In genomic region chr19:50026550-50026906, GRCh38 we compare ENCODE assay signal across 8 cellular contexts. TPM values are rescaled to one million over a fixed set of nuclear protein-coding genes. Genes with fewer than 3 reads are reported as not detected.
DNase-seq lines count a peak whose midpoint lies in the region; ATAC-seq and TF ChIP-seq lines count a peak whose summit lies in the region.

No MANE protein-coding gene starts in this region.

- H3K36me3 ChIP-seq in CD8-positive, alpha-beta T cell (ENCODE audit: insufficient read depth, low read length): peaks cover under 1% of the 10 kb centered on the region
- H3K36me3 ChIP-seq in OCI-LY3 (replicated peaks; ENCODE audit: low read depth, low read length) (peaks cover 15% of the 10 kb centered on the region), endocrine pancreas (ENCODE audit: control insufficient read depth, insufficient read depth, low read length) (no peaks in the 10 kb centered on the region)

- H4K20me1 ChIP-seq in OCI-LY3 (ENCODE audit: insufficient read depth, low read length): peaks cover 8% of the 10 kb centered on the region; the same call in 1 of the 2 replicates

- H3K36me3 Mint-ChIP-seq in CD8-positive, alpha-beta T cell: peaks cover 41% of the 10 kb centered on the region
- H3K36me3 Mint-ChIP-seq in osteocyte (ENCODE audit: unreplicated experiment): peaks cover 4% of the 10 kb centered on the region

- H3K9me3 ChIP-seq in CD8-positive, alpha-beta T cell (ENCODE audit: low read length): no peaks in the 10 kb centered on the region
- H3K9me3 ChIP-seq in OCI-LY3 (ENCODE audit: insufficient read depth, low read length) (no peaks in the 10 kb centered on the region), endocrine pancreas (ENCODE audit: control insufficient read depth, low read length) (no peaks in the 10 kb centered on the region)

- peak overlapping the region; percentile 85 for H3K27ac Mint-ChIP-seq in CD8-positive, alpha-beta T cell
- peak overlapping the region; percentile 100 for H3K27ac Mint-ChIP-seq in osteocyte (ENCODE audit: unreplicated experiment)

- no peak for TF ChIP-seq CTCF in CD8-positive, alpha-beta T cell (IDR thresholded peaks at IDR 0.05)
- TF ChIP-seq CTCF in OCI-LY3 (IDR thresholded peaks at IDR 0.05; ENCODE audit: low read depth, low read length) (no peak), osteocyte (IDR thresholded peaks at IDR 0.05) (no peak)

- H3K79me2 ChIP-seq in OCI-LY3 (ENCODE audit: low read length): peaks cover 64% of the 10 kb centered on the region

- H3K4me1 Mint-ChIP-seq in CD8-positive, alpha-beta T cell (ENCODE audit: low read depth): peaks cover 49% of the 10 kb centered on the region
- peaks cover 27% of the 10 kb centered on the region for H3K4me1 Mint-ChIP-seq in osteocyte (ENCODE audit: unreplicated experiment)

- POLR2A ChIA-PET in CD8-positive, alpha-beta T cell (lab: Charles Lee): interaction anchor here (1.3 to 2.4 kb wide), 2 partner anchors 24 to 149 kb away, joined by 3 to 9 read pairs; partner anchors contain the start of genes AKT1S1 and TBC1D17

- peak overlapping the region; percentile 77 for H3K4me2 ChIP-seq in OCI-LY3 (ENCODE audit: low read length)

- no peak for ATAC-seq in CD8-positive, alpha-beta T cell
- ATAC-seq in GM21529 (IDR thresholded peaks at IDR 0.05; ENCODE audit: unreplicated experiment): no peak

- peak overlapping the region; percentile 70 for H3K4me3 Mint-ChIP-seq in CD8-positive, alpha-beta T cell
- H3K4me3 Mint-ChIP-seq in osteocyte (ENCODE audit: unreplicated experiment): peak overlapping the region; percentile 100

- peak overlapping the region; percentile 98 for H3K27ac ChIP-seq in CD8-positive, alpha-beta T cell (ENCODE audit: low read depth, low read length)
- no peak overlapping the region for H3K27ac ChIP-seq in OCI-LY3 (ENCODE audit: low read length)

- no peak for DNase-seq in CD8-positive, alpha-beta T cell
- DNase-seq in osteocyte (ENCODE audit: extremely low spot score, unreplicated experiment) (no peak), midbrain (lab: John Stamatoyannopoulos, UW) (no peak), DMS114 treated with DMSO at 0.1 percent for 48 hours (lab: John Stamatoyannopoulos, UW; ENCODE audit: unreplicated experiment) (no peak), SHP77 (lab: John Stamatoyannopoulos, UW) (no peak)

- H3K27me3 Mint-ChIP-seq in CD8-positive, alpha-beta T cell (ENCODE audit: low read depth): no peaks in the 10 kb centered on the region
- no peaks in the 10 kb centered on the region for H3K27me3 Mint-ChIP-seq in osteocyte (ENCODE audit: unreplicated experiment)

- no peaks in the 10 kb centered on the region for H3K9me3 Mint-ChIP-seq in CD8-positive, alpha-beta T cell
- no peaks in the 10 kb centered on the region for H3K9me3 Mint-ChIP-seq in osteocyte (ENCODE audit: unreplicated experiment)

- peaks cover 29% of the 10 kb centered on the region for H3K4me1 ChIP-seq in CD8-positive, alpha-beta T cell (ENCODE audit: insufficient read depth, low read length)
- peaks cover 17% of the 10 kb centered on the region for H3K4me1 ChIP-seq in OCI-LY3 (ENCODE audit: low read length)
- no peaks in the 10 kb centered on the region for H3K4me1 ChIP-seq in endocrine pancreas (ENCODE audit: control insufficient read depth, insufficient read depth, low read length)

- CTCF ChIA-PET in CD8-positive, alpha-beta T cell (lab: Charles Lee): no interaction called here

- H3K9ac ChIP-seq in OCI-LY3 (ENCODE audit: low read length): no peak overlapping the region
- H3K9ac ChIP-seq in endocrine pancreas (ENCODE audit: control insufficient read depth, insufficient read depth, low read length): no peak overlapping the region

- H2AFZ ChIP-seq in OCI-LY3 (ENCODE audit: low read depth, low read length): no peak overlapping the region

- intact Hi-C loops in CD8-positive, alpha-beta T cell (cut with DNase I, micrococcal nuclease): loop anchor here (5.0 kb wide), 2 partner anchors 776 to 1664 kb away; partner anchors contain the start of genes SYNGR4 (in 1 of the 2) and TMEM143 (in 1 of the 2)

- H3K27me3 ChIP-seq in CD8-positive, alpha-beta T cell (ENCODE audit: insufficient read depth, low read length): no peaks in the 10 kb centered on the region
- H3K27me3 ChIP-seq in OCI-LY3 (ENCODE audit: low read depth, low read length) (no peaks in the 10 kb centered on the region), endocrine pancreas (ENCODE audit: control insufficient read depth, insufficient read depth, low read length) (no peaks in the 10 kb centered on the region)

- peak overlapping the region; percentile 88 for H3K4me3 ChIP-seq in CD8-positive, alpha-beta T cell (ENCODE audit: low read depth, low read length)
- peak overlapping the region; percentile 85 for H3K4me3 ChIP-seq in OCI-LY3 (ENCODE audit: low read length)
- peak overlapping the region; percentile 48 for H3K4me3 ChIP-seq in endocrine pancreas (ENCODE audit: control insufficient read depth, insufficient read depth, low read length)

RNA-seq across cellular contexts. Expression of gene ZNF473, which starts 0.7 kb away (rescaled TPM):
- total RNA-seq in CD8-positive, alpha-beta T cell: 1 to 10 TPM; 5.2 to 5.8 TPM
- total RNA-seq in osteocyte: 9.8 and 10.4 TPM in 2 replicates

RNA-seq across cellular contexts. Expression of gene VRK3, which starts 1.4 kb away (rescaled TPM):
- 10 to 100 TPM; 71.1 to 73.1 TPM for total RNA-seq in CD8-positive, alpha-beta T cell
- total RNA-seq in osteocyte: 31.5 and 35.8 TPM in 2 replicates
